1 cellular context compared by ENCODE assay signal in the genomic region with DNA sequence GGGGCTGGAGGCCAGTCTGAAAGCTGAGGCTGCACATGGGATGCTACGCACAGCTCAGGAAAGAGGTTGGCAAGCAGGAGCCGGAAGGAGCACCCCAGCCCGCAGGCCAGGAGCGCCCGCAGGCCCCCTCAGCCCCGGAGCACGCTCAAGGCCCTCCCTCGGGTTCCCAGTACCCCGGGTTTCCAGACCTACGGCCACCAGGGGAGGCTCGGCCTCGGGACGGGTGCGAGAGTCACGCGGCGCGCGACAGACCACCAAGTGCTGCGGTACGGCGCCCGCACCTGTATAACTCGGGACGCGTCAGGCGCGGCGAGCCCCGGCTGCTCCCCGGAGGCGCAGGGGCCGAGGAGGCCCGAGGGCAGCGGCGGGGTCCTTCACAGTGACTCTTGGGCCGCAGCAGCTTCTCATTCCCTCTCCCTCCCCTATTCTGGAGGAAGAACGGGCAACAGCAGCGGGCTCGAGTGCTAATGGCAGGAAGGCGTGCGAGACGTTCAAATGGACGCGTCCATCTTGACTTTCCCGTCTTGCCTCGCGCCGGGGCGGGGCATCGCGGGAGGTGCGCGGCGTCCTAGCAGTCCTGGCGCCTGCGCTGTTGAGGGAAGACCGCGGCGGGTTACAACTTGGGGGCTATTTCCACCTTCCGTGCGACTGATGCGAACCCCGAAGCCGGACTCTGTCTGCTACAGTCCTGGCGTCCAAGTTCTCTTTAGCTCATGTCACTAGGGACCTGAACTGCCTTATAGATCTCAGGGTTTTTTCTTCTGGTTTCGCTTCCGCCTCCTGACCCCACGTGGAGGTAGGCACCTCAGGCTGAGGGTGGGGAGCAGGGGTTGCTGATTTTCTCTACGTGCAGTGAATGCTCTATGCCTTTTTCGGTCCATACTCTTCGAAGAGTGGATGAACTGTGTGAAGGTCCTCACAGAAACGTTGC.
A peak's percentile ranks its signal among the peaks of the same experiment; 100 is the strongest.
TF ChIP-seq lines count a peak whose summit lies in the region.

A gene with protein sequence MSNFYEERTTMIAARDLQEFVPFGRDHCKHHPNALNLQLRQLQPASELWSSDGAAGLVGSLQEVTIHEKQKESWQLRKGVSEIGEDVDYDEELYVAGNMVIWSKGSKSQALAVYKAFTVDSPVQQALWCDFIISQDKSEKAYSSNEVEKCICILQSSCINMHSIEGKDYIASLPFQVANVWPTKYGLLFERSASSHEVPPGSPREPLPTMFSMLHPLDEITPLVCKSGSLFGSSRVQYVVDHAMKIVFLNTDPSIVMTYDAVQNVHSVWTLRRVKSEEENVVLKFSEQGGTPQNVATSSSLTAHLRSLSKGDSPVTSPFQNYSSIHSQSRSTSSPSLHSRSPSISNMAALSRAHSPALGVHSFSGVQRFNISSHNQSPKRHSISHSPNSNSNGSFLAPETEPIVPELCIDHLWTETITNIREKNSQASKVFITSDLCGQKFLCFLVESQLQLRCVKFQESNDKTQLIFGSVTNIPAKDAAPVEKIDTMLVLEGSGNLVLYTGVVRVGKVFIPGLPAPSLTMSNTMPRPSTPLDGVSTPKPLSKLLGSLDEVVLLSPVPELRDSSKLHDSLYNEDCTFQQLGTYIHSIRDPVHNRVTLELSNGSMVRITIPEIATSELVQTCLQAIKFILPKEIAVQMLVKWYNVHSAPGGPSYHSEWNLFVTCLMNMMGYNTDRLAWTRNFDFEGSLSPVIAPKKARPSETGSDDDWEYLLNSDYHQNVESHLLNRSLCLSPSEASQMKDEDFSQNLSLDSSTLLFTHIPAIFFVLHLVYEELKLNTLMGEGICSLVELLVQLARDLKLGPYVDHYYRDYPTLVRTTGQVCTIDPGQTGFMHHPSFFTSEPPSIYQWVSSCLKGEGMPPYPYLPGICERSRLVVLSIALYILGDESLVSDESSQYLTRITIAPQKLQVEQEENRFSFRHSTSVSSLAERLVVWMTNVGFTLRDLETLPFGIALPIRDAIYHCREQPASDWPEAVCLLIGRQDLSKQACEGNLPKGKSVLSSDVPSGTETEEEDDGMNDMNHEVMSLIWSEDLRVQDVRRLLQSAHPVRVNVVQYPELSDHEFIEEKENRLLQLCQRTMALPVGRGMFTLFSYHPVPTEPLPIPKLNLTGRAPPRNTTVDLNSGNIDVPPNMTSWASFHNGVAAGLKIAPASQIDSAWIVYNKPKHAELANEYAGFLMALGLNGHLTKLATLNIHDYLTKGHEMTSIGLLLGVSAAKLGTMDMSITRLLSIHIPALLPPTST (N-terminal part only) (minus strand): TSS at position 533 of the 931 bp plus-strand sequence. CDS start 3,368 bp downstream, outside the sequence.

TF ChIP-seq in HepG2, 621 proteins besides CTCF, POLR2A, EP300 and RAD21 (continued from another document and continues in another):
- TF ChIP-seq, protein P1, sequence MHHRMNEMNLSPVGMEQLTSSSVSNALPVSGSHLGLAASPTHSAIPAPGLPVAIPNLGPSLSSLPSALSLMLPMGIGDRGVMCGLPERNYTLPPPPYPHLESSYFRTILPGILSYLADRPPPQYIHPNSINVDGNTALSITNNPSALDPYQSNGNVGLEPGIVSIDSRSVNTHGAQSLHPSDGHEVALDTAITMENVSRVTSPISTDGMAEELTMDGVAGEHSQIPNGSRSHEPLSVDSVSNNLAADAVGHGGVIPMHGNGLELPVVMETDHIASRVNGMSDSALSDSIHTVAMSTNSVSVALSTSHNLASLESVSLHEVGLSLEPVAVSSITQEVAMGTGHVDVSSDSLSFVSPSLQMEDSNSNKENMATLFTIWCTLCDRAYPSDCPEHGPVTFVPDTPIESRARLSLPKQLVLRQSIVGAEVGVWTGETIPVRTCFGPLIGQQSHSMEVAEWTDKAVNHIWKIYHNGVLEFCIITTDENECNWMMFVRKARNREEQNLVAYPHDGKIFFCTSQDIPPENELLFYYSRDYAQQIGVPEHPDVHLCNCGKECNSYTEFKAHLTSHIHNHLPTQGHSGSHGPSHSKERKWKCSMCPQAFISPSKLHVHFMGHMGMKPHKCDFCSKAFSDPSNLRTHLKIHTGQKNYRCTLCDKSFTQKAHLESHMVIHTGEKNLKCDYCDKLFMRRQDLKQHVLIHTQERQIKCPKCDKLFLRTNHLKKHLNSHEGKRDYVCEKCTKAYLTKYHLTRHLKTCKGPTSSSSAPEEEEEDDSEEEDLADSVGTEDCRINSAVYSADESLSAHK (CRISPR knock-in tag; IDR thresholded peaks at IDR 0.05; ENCODE audit: borderline replicate concordance) = no peak; the same call in 1 of the 2 replicates
- TF ChIP-seq HNF4G (IDR thresholded peaks at IDR 0.05; ENCODE audit: borderline replicate concordance, low read depth, low read length) (no peak), HNF4G (CRISPR knock-in tag; IDR thresholded peaks at IDR 0.05; ENCODE audit: borderline replicate concordance, low read depth) (peak; percentile 64), ZNF354B (CRISPR knock-in tag; IDR thresholded peaks at IDR 0.05) (no peak), DNMT3B (CRISPR knock-in tag; conservative IDR thresholded peaks at IDR 0.05) (peak; percentile 70; the same call in 1 of the 2 replicates), MEF2D (CRISPR knock-in tag; IDR thresholded peaks at IDR 0.05) (0 out of 2 replicates have a peak, but pooled peaks have one; percentile 28), TCF7L2 (IDR thresholded peaks at IDR 0.05; ENCODE audit: low read depth, low read length) (no peak), NR2F6 (IDR thresholded peaks at IDR 0.05) (no peak), NR2F6 (CRISPR knock-in tag; IDR thresholded peaks at IDR 0.05) (no peak), ZNF180 (CRISPR knock-in tag; IDR thresholded peaks at IDR 0.05; ENCODE audit: borderline replicate concordance, low read depth) (no peak), PAF1 (CRISPR knock-in tag; IDR thresholded peaks at IDR 0.05) (no peak), KDM5B (CRISPR knock-in tag; IDR thresholded peaks at IDR 0.05; ENCODE audit: borderline replicate concordance) (peak; percentile 93), ZNF660 (CRISPR knock-in tag; IDR thresholded peaks at IDR 0.05; ENCODE audit: borderline replicate concordance, low read depth) (no peak), ZNF598 (CRISPR knock-in tag; IDR thresholded peaks at IDR 0.05; ENCODE audit: borderline replicate concordance) (peak; percentile 85; the same call in 1 of the 2 replicates), MAFK (conservative IDR thresholded peaks at IDR 0.05 in 1 of 2, IDR thresholded peaks at IDR 0.05 in 1 of 2; ENCODE audit: low read length in 2 of 2) (no peak), ZFP36L2 (CRISPR knock-in tag; IDR thresholded peaks at IDR 0.05) (no peak; the same call in 1 of the 2 replicates), ZNF629 (CRISPR knock-in tag; conservative IDR thresholded peaks at IDR 0.05) (no peak; the same call in 1 of the 2 replicates), ZNF383 (CRISPR knock-in tag; IDR thresholded peaks at IDR 0.05; ENCODE audit: borderline replicate concordance) (no peak; the same call in 1 of the 2 replicates), RFXANK (CRISPR knock-in tag; IDR thresholded peaks at IDR 0.05) (no peak), SRY (CRISPR knock-in tag; IDR thresholded peaks at IDR 0.05) (peak; percentile 63; the same call in 1 of the 2 replicates), MZF1 (CRISPR knock-in tag; IDR thresholded peaks at IDR 0.05; ENCODE audit: borderline replicate concordance) (0 out of 2 replicates have a peak, but pooled peaks have one; percentile 89), ZBTB7B (CRISPR knock-in tag; IDR thresholded peaks at IDR 0.05) (peak; percentile 33; the same call in 1 of the 2 replicates), ZMYM2 (CRISPR knock-in tag; IDR thresholded peaks at IDR 0.05) (no peak), LCORL (IDR thresholded peaks at IDR 0.05) (no peak), LCORL (CRISPR knock-in tag; IDR thresholded peaks at IDR 0.05) (no peak; the same call in 1 of the 2 replicates), ZNF33B (CRISPR knock-in tag; IDR thresholded peaks at IDR 0.05) (peak; percentile 53), HMG20A (CRISPR knock-in tag; IDR thresholded peaks at IDR 0.05; ENCODE audit: borderline replicate concordance) (0 out of 2 replicates have a peak, but pooled peaks have one; percentile 13), ATF7 (IDR thresholded peaks at IDR 0.05) (no peak), ATF7 (CRISPR knock-in tag; IDR thresholded peaks at IDR 0.05) (no peak), ZNF225 (CRISPR knock-in tag; IDR thresholded peaks at IDR 0.05) (0 out of 2 replicates have a peak, but pooled peaks have one; percentile 81), GABPA (IDR thresholded peaks at IDR 0.05; ENCODE audit: low read depth, low read length) (no peak), GABPA (CRISPR knock-in tag; IDR thresholded peaks at IDR 0.05; ENCODE audit: low read depth) (peak; percentile 45; the same call in 1 of the 2 replicates), HNRNPL (IDR thresholded peaks at IDR 0.05; ENCODE audit: low read depth, low read length) (no peak), ADNP (CRISPR knock-in tag; IDR thresholded peaks at IDR 0.05) (no peak), ZNF326 (CRISPR knock-in tag; IDR thresholded peaks at IDR 0.05; ENCODE audit: borderline replicate concordance) (no peak), ZBTB8A (CRISPR knock-in tag; IDR thresholded peaks at IDR 0.05; ENCODE audit: borderline replicate concordance, low read depth) (peak; percentile 86; the same call in 1 of the 2 replicates), IKZF1 (IDR thresholded peaks at IDR 0.05) (no peak), ZNF441 (CRISPR knock-in tag; IDR thresholded peaks at IDR 0.05; ENCODE audit: borderline replicate concordance) (peak; percentile 77; the same call in 1 of the 2 replicates)
- TF ChIP-seq, protein P2, sequence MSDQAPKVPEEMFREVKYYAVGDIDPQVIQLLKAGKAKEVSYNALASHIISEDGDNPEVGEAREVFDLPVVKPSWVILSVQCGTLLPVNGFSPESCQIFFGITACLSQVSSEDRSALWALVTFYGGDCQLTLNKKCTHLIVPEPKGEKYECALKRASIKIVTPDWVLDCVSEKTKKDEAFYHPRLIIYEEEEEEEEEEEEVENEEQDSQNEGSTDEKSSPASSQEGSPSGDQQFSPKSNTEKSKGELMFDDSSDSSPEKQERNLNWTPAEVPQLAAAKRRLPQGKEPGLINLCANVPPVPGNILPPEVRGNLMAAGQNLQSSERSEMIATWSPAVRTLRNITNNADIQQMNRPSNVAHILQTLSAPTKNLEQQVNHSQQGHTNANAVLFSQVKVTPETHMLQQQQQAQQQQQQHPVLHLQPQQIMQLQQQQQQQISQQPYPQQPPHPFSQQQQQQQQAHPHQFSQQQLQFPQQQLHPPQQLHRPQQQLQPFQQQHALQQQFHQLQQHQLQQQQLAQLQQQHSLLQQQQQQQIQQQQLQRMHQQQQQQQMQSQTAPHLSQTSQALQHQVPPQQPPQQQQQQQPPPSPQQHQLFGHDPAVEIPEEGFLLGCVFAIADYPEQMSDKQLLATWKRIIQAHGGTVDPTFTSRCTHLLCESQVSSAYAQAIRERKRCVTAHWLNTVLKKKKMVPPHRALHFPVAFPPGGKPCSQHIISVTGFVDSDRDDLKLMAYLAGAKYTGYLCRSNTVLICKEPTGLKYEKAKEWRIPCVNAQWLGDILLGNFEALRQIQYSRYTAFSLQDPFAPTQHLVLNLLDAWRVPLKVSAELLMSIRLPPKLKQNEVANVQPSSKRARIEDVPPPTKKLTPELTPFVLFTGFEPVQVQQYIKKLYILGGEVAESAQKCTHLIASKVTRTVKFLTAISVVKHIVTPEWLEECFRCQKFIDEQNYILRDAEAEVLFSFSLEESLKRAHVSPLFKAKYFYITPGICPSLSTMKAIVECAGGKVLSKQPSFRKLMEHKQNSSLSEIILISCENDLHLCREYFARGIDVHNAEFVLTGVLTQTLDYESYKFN (CRISPR knock-in tag; conservative IDR thresholded peaks at IDR 0.05) = no peak; the same call in none of the 2 replicates
- TF ChIP-seq, protein P3, sequence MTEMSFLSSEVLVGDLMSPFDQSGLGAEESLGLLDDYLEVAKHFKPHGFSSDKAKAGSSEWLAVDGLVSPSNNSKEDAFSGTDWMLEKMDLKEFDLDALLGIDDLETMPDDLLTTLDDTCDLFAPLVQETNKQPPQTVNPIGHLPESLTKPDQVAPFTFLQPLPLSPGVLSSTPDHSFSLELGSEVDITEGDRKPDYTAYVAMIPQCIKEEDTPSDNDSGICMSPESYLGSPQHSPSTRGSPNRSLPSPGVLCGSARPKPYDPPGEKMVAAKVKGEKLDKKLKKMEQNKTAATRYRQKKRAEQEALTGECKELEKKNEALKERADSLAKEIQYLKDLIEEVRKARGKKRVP (CRISPR knock-in tag; IDR thresholded peaks at IDR 0.05) = peak in 1 of 2 experiments; percentile 6; a peak in 1 of 4 replicates
- TF ChIP-seq, protein P4, sequence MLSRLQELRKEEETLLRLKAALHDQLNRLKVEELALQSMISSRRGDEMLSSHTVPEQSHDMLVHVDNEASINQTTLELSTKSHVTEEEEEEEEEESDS (CRISPR knock-in tag; IDR thresholded peaks at IDR 0.05; ENCODE audit: borderline replicate concordance) = no peak
- TF ChIP-seq, protein P5, sequence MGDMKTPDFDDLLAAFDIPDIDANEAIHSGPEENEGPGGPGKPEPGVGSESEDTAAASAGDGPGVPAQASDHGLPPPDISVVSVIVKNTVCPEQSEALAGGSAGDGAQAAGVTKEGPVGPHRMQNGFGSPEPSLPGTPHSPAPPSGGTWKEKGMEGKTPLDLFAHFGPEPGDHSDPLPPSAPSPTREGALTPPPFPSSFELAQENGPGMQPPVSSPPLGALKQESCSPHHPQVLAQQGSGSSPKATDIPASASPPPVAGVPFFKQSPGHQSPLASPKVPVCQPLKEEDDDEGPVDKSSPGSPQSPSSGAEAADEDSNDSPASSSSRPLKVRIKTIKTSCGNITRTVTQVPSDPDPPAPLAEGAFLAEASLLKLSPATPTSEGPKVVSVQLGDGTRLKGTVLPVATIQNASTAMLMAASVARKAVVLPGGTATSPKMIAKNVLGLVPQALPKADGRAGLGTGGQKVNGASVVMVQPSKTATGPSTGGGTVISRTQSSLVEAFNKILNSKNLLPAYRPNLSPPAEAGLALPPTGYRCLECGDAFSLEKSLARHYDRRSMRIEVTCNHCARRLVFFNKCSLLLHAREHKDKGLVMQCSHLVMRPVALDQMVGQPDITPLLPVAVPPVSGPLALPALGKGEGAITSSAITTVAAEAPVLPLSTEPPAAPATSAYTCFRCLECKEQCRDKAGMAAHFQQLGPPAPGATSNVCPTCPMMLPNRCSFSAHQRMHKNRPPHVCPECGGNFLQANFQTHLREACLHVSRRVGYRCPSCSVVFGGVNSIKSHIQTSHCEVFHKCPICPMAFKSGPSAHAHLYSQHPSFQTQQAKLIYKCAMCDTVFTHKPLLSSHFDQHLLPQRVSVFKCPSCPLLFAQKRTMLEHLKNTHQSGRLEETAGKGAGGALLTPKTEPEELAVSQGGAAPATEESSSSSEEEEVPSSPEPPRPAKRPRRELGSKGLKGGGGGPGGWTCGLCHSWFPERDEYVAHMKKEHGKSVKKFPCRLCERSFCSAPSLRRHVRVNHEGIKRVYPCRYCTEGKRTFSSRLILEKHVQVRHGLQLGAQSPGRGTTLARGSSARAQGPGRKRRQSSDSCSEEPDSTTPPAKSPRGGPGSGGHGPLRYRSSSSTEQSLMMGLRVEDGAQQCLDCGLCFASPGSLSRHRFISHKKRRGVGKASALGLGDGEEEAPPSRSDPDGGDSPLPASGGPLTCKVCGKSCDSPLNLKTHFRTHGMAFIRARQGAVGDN (CRISPR knock-in tag; IDR thresholded peaks at IDR 0.05) = peak; percentile 97
- TF ChIP-seq, protein P6, sequence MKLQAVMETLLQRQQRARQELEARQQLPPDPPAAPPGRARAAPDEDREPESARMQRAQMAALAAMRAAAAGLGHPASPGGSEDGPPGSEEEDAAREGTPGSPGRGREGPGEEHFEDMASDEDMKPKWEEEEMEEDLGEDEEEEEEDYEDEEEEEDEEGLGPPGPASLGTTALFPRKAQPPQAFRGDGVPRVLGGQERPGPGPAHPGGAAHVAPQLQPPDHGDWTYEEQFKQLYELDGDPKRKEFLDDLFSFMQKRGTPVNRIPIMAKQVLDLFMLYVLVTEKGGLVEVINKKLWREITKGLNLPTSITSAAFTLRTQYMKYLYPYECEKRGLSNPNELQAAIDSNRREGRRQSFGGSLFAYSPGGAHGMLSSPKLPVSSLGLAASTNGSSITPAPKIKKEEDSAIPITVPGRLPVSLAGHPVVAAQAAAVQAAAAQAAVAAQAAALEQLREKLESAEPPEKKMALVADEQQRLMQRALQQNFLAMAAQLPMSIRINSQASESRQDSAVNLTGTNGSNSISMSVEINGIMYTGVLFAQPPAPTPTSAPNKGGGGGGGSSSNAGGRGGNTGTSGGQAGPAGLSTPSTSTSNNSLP (IDR thresholded peaks at IDR 0.05; ENCODE audit: low read depth, low read length) = no peak
